In the genomic region with DNA sequence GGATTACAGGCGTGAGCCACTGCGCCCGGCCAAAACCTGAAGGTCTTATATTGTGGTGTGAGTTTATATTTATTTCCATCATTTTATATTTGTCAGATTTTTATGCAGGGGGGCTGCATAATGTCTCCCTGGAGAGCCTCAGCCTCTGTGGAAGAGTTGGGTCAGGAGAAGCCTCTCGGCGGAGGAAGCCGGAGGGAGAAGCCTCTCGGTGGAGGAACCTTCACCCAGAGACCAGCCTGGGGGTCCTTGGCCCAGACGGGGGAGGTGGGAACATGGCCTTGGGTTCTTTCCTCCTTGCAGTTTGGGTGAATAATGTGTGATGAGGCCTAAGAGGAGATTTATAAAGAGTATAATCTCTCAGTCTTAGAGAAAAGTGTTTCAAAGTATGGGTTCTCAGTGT, we compare ENCODE assay signal across 19 cellular contexts. TPM values are rescaled to one million over a fixed set of nuclear protein-coding genes. Genes with fewer than 3 reads are reported as not detected.
A peak's percentile ranks its signal among the peaks of the same experiment; 100 is the strongest.
DNase-seq lines count a peak whose midpoint lies in the region; ATAC-seq, FAIRE-seq and TF ChIP-seq lines count a peak whose summit lies in the region.
"Had no signal": no experiment of that assay in that cellular context is flagged by ENCODE, and none has a peak within 500 bp of the region (broad histone marks: within the 10 kb centered on the region; RNA-seq: fewer than 3 reads in every experiment).

No MANE protein-coding gene starts in this region.

- H3K4me2 ChIP-seq in K562 (ENCODE audit: insufficient read depth, low read length) (no peak overlapping the region), mammary epithelial cell (ENCODE audit: insufficient read depth, low read depth, low read length) (no peak overlapping the region)
- H3K4me2 ChIP-seq: A549 had no signal

- H3K4me1 Mint-ChIP-seq in activated CD4-positive, alpha-beta T cell treated with anti-CD3 and anti-CD28 coated beads, Interleukin-2, amount 10 ng/mL, durations not matched to agents 7 days and 5 days, result peaks cover 85% of the 10 kb centered on the region

- H4K20me1 ChIP-seq in K562 (replicated peaks; ENCODE audit: control insufficient read depth, insufficient read depth, low read length), result no peaks in the 10 kb centered on the region
- no peaks in the 10 kb centered on the region for H4K20me1 ChIP-seq in mammary epithelial cell (ENCODE audit: insufficient read depth, low read length)

- H3K4me1 ChIP-seq in SJCRH30 (peaks cover 74% of the 10 kb centered on the region), K562 (replicated peaks in 1 of 2; ENCODE audit: control insufficient read depth in 2 of 2, insufficient read depth in 2 of 2, low read length in 2 of 2) (peaks cover 39 to 76% of the 10 kb centered on the region in 2 experiments), spleen (peaks cover 46 to 92% (median 68%) of the 10 kb centered on the region in 6 donors), mammary epithelial cell (ENCODE audit: insufficient read depth, low read length) (peaks cover 30% of the 10 kb centered on the region)

- H3K4me3 Mint-ChIP-seq in activated CD4-positive, alpha-beta T cell treated with anti-CD3 and anti-CD28 coated beads, Interleukin-2, amount 10 ng/mL, durations not matched to agents 7 days and 5 days, result no peak overlapping the region
- H3K4me3 Mint-ChIP-seq: activated B cell treated with CpG ODN at 0.5 μM for 24 hours had no signal

- intact Hi-C loops in K562 (cut with micrococcal nuclease) (no loop called here), spleen (cut with DNase I; ENCODE audit: low total_unique reads) (no loop called here), mammary epithelial cell (cut with micrococcal nuclease) (no loop called here)

- dilution Hi-C loops in mammary epithelial cell (cut with HindIII; ENCODE audit: low sequenced_read_pairs), result no loop called here

- peaks cover 5% of the 10 kb centered on the region for H3K9me1 ChIP-seq in K562 (ENCODE audit: control insufficient read depth, insufficient read depth, low read length)

- no peaks in the 10 kb centered on the region for H3K9me3 Mint-ChIP-seq in activated CD4-positive, alpha-beta T cell treated with anti-CD3 and anti-CD28 coated beads, Interleukin-2, amount 10 ng/mL, durations not matched to agents 7 days and 5 days
- H3K9me3 Mint-ChIP-seq: activated B cell treated with CpG ODN at 0.5 μM for 24 hours had no signal

- no peak for TF ChIP-seq RAD21 in K562 (CRISPR knock-in tag; conservative IDR thresholded peaks at IDR 0.05 in 1 of 2, IDR thresholded peaks at IDR 0.05 in 1 of 2)

- CTCF ChIA-PET in activated CD4-positive, alpha-beta T cell treated with anti-CD3 and anti-CD28 coated beads, Interleukin-2, amount 10 ng/mL, durations not matched to agents 7 days and 5 days (lab: Charles Lee), result no interaction called here
- CTCF ChIA-PET in K562 (lab: Yijun Ruan, JAX; ENCODE audit: low intra/inter-chr PET ratio), result no interaction called here
- CTCF ChIA-PET in mammary epithelial cell (lab: Charles Lee; ENCODE audit: low non-redundant PET), result no interaction called here

- 91% methylated on average over 8 of the region's 8 CpGs for WGBS in K562 (ENCODE audit: insufficient coverage, low coverage, missing lambda C conversion rate)
- 82 to 93% (median 87%) methylated on average over 8 of the region's 8 CpGs for WGBS in spleen, 5 donors
- WGBS in mammary epithelial cell (ENCODE audit: low coverage, missing lambda C conversion rate), result 98% methylated on average over 8 of the region's 8 CpGs

- POLR2A ChIA-PET in activated CD4-positive, alpha-beta T cell treated with anti-CD3 and anti-CD28 coated beads, Interleukin-2, amount 10 ng/mL, durations not matched to agents 7 days and 5 days (lab: Charles Lee), result no interaction called here
- POLR2A ChIA-PET in K562 (lab: Yijun Ruan, JAX), result interaction anchor here (0.8 to 2.7 kb wide), 2 partner anchors 11 to 14 kb away, joined by 3 to 12 read pairs; no protein-coding TSS in a partner anchor

- no peak for TF ChIP-seq EP300 in K562 (IDR thresholded peaks at IDR 0.05; ENCODE audit: low read length)

- no peak for ATAC-seq in K562
- ATAC-seq in GM21390 (IDR thresholded peaks at IDR 0.05; ENCODE audit: unreplicated experiment), result no peak
- ATAC-seq: A549 had no signal

- H3K36me3 ChIP-seq in SJCRH30, result no peaks in the 10 kb centered on the region
- H3K36me3 ChIP-seq in K562 (ENCODE audit: control insufficient read depth, insufficient read depth, low read length), result no peaks in the 10 kb centered on the region; the same call in 2 of the 3 replicates
- H3K36me3 ChIP-seq in spleen, result peaks cover 0 to 15% (median 0%) of the 10 kb centered on the region in 6 donors
- no peaks in the 10 kb centered on the region for H3K36me3 ChIP-seq in mammary epithelial cell (ENCODE audit: insufficient read depth, low read length)
- H3K36me3 ChIP-seq: ovary, Peyer's patch, transverse colon had no signal

- no peak for DNase-seq in activated CD4-positive, alpha-beta T cell treated with anti-CD3 and anti-CD28 coated beads, Interleukin-2, amount 10 ng/mL, durations not matched to agents 7 days and 5 days
- DNase-seq in activated CD4-positive, alpha-beta T cell treated with anti-CD3 and anti-CD28 coated beads for 4 hours, result no peak
- DNase-seq in SJCRH30, result no peak
- no peak for DNase-seq in K562 (ENCODE audit: extremely low read depth in 1 of 4, low spot score in 3 of 4)
- peak; percentile 54 for DNase-seq in spleen
- DNase-seq in mammary epithelial cell, result no peak
- DNase-seq in EL, result no peak
- DNase-seq: activated B cell treated with CpG ODN at 0.5 μM for 24 hours; amniotic stem cell; effector CD8-positive, alpha-beta T cell; hypothalamus; kidney glomerular epithelial cell; NCI-H774; ovary; stimulated activated CD4-positive, alpha-beta T cell treated with anti-CD3 and anti-CD28 coated beads, Interleukin-4, amount 100 ng/mL, for 4 hours; transverse colon had no signal

- H3K9ac ChIP-seq in K562 (ENCODE audit: insufficient read depth in 1 of 2, low read depth in 2 of 2, low read length in 2 of 2), result peak overlapping the region in 1 of 2 experiments; percentile 55; a peak in 1 of 4 replicates
- H3K9ac ChIP-seq in mammary epithelial cell (ENCODE audit: insufficient read depth, low read length), result no peak overlapping the region

- FAIRE-seq in K562 (lab: Jason Lieb, UNC), result no peak
- FAIRE-seq: A549 had no signal

- H3K27ac ChIP-seq in SJCRH30, result peak overlapping the region; percentile 93
- peak overlapping the region; percentile 71; the same call in 1 of the 3 replicates for H3K27ac ChIP-seq in K562 (ENCODE audit: extremely low read depth, low read depth, low read length)
- H3K27ac ChIP-seq in spleen, result no peak overlapping the region
- no peak overlapping the region for H3K27ac ChIP-seq in mammary epithelial cell (ENCODE audit: insufficient read depth, low read depth, low read length)
- H3K27ac ChIP-seq: A549, ovary, transverse colon had no signal

- peaks cover 25% of the 10 kb centered on the region for H3K36me3 Mint-ChIP-seq in activated CD4-positive, alpha-beta T cell treated with anti-CD3 and anti-CD28 coated beads, Interleukin-2, amount 10 ng/mL, durations not matched to agents 7 days and 5 days (ENCODE audit: low read depth)

- H2AFZ ChIP-seq in K562 (ENCODE audit: low read depth, low read length) (no peak overlapping the region), mammary epithelial cell (ENCODE audit: low read depth, low read length) (no peak overlapping the region)

- TF ChIP-seq CTCF in K562 (IDR thresholded peaks at IDR 0.05 in 2 of 3, conservative IDR thresholded peaks at IDR 0.05 in 1 of 3; ENCODE audit: insufficient read depth in 2 of 3, low read depth in 1 of 3, low read length in 3 of 3) (no peak), spleen (IDR thresholded peaks at IDR 0.05 in 8 of 11, conservative IDR thresholded peaks at IDR 0.05 in 3 of 11) (no peak), mammary epithelial cell (conservative IDR thresholded peaks at IDR 0.05 in 1 of 2, IDR thresholded peaks at IDR 0.05 in 1 of 2; ENCODE audit: extremely low read depth in 1 of 2, insufficient read depth in 1 of 2, low read depth in 1 of 2, low read length in 2 of 2) (no peak)

- TF ChIP-seq POLR2A in K562 (conservative IDR thresholded peaks at IDR 0.05) (no peak), spleen (IDR thresholded peaks at IDR 0.05) (no peak)

- in situ Hi-C loops in K562 (cut with MboI), result no loop called here
- in situ Hi-C loops in mammary epithelial cell (cut with MboI; ENCODE audit: low sequenced_read_pairs in 2 of 2), result no loop called here

- no peaks in the 10 kb centered on the region for H3K27me3 ChIP-seq in SJCRH30
- no peaks in the 10 kb centered on the region for H3K27me3 ChIP-seq in K562 (ENCODE audit: control insufficient read depth in 2 of 2, insufficient read depth in 2 of 2, low read length in 2 of 2)
- no peaks in the 10 kb centered on the region for H3K27me3 ChIP-seq in spleen (replicated peaks in 1 of 7)
- H3K27me3 ChIP-seq in mammary epithelial cell (ENCODE audit: insufficient read depth, low read length), result no peaks in the 10 kb centered on the region
- H3K27me3 ChIP-seq: ovary, Peyer's patch, transverse colon had no signal

- no peaks in the 10 kb centered on the region for H3K27me3 Mint-ChIP-seq in activated CD4-positive, alpha-beta T cell treated with anti-CD3 and anti-CD28 coated beads, Interleukin-2, amount 10 ng/mL, durations not matched to agents 7 days and 5 days
- H3K27me3 Mint-ChIP-seq: activated B cell treated with CpG ODN at 0.5 μM for 24 hours had no signal

- H3K4me3 ChIP-seq in SJCRH30 (no peak overlapping the region), K562 (no peak overlapping the region), spleen (no peak overlapping the region), mammary epithelial cell (replicated peaks in 1 of 3; ENCODE audit: insufficient read depth in 1 of 3, low read depth in 2 of 3, low read length in 3 of 3) (no peak overlapping the region)
- H3K4me3 ChIP-seq: A549, ovary, Peyer's patch, transverse colon had no signal

- no TSS peak for BruUV-seq in K562 (replicated peaks; lab: Mats Ljungman, UMichigan)
- BruUV-seq in mammary epithelial cell (replicated peaks; lab: Mats Ljungman, UMichigan), result no TSS peak

- H3K79me2 ChIP-seq in K562 (ENCODE audit: control insufficient read depth, insufficient read depth, low read length) (peaks cover 34% of the 10 kb centered on the region; the same call in 2 of the 3 replicates), mammary epithelial cell (ENCODE audit: insufficient read depth, low read length) (peaks cover 26% of the 10 kb centered on the region)

- H3K9me3 ChIP-seq in SJCRH30 (replicated peaks) (no peaks in the 10 kb centered on the region), K562 (replicated peaks; ENCODE audit: control insufficient read depth, insufficient read depth, low read depth, low read length) (no peaks in the 10 kb centered on the region), spleen (no peaks in the 10 kb centered on the region), mammary epithelial cell (replicated peaks; ENCODE audit: insufficient read depth, low read length) (no peaks in the 10 kb centered on the region)
- H3K9me3 ChIP-seq: A549, ovary, Peyer's patch, transverse colon had no signal

- peak overlapping the region; percentile 99 for H3K27ac Mint-ChIP-seq in activated CD4-positive, alpha-beta T cell treated with anti-CD3 and anti-CD28 coated beads, Interleukin-2, amount 10 ng/mL, durations not matched to agents 7 days and 5 days
- H3K27ac Mint-ChIP-seq: activated B cell treated with CpG ODN at 0.5 μM for 24 hours had no signal

RNA-seq across cellular contexts. Expression of a gene that starts 22.4 kb away (rescaled TPM):
- total RNA-seq in activated CD4-positive, alpha-beta T cell treated with anti-CD3 and anti-CD28 coated beads, Interleukin-2, amount 10 ng/mL, durations not matched to agents 7 days and 5 days, result not detected
- total RNA-seq in SJCRH30 (2014; rRNA removed; shearing (Covaris generic)), result not detected in 2 replicates
- total RNA-seq in K562 (2011; cell fraction: chromatin; rRNA removed; ENCODE audit: low replicate concordance), result not detected in 2 replicates
- not detected in 2 replicates for total RNA-seq in K562 (2011; cell fraction: nucleolus; rRNA removed)
- total RNA-seq in K562 (2011; cell fraction: nucleoplasm; rRNA removed), result not detected in 2 replicates
- total RNA-seq in K562 (2014; rRNA removed) (not detected in 2 replicates), K562 (2014; rRNA removed; fragmentation: Illumina TruSeq; extraction: Trizol) (not detected in 2 replicates), K562 (2015; rRNA removed; fragmentation: Illumina TruSeq; extraction: Trizol) (not detected in 2 replicates), K562 (2021) (not detected in 2 replicates), spleen (under 1 TPM in 2 of 7 donors, not detected in 5; 0.12 to 0.13 TPM), mammary epithelial cell (1 to 10 TPM in 1 of 2 donors, under 1 TPM in 1; 0.33 to 1.1 TPM)
- polyA plus RNA-seq in K562 (2011; rRNA removed) (not detected in 2 replicates), K562 (2014; fragmentation: Illumina TruSeq; extraction: Trizol) (not detected in 2 replicates), K562 (2014; fragmentation: Nextera tagmentation; extraction: Ambion mirVana) (not detected), K562 (2014; rRNA removed) (not detected in 2 replicates), spleen (under 1 TPM; 0.05 to 0.16 (median 0.15) TPM), mammary epithelial cell (0.23 TPM)
- not detected in 2 replicates for polyA plus RNA-seq in K562 (2011; cell fraction: cytosol; rRNA removed)
- not detected in 2 replicates for polyA plus RNA-seq in K562 (2011; cell fraction: nucleus; rRNA removed)
- 0.07 TPM in 2 replicates for polyA plus RNA-seq in K562 (2012)
- polyA minus RNA-seq in K562 (2011; rRNA and poly(A)+ RNA removed), result not detected in 2 replicates
- polyA minus RNA-seq in K562 (2011; cell fraction: cytosol; rRNA and poly(A)+ RNA removed), result not detected in 2 replicates
- polyA minus RNA-seq in K562 (2011; cell fraction: nucleus; rRNA and poly(A)+ RNA removed), result not detected in 2 replicates
- polyA minus RNA-seq in mammary epithelial cell, result 3.4 TPM
- total RNA-seq: activated B cell treated with CpG ODN at 0.5 μM for 24 hours, ovary, Peyer's patch, transverse colon had no signal
- polyA plus RNA-seq: A549 had no signal

Comparison
In these comparisons a context has a peak if more than half of its experiments do, and no peak if none do; other contexts are left out.
1. H3K27ac ChIP-seq: peak in SJCRH30 (single experiment) and K562 (single experiment); none in spleen (0 of 8) and mammary epithelial cell (single experiment).